15 cellular contexts compared by ENCODE assay signal in genomic region chr12:63944586-63945228, GRCh38.
DNase-seq lines count a peak whose midpoint lies in the region; ATAC-seq and TF ChIP-seq lines count a peak whose summit lies in the region.
"Had no signal": no experiment of that assay in that cellular context is flagged by ENCODE, and none has a peak within 500 bp of the region (broad histone marks: within the 10 kb centered on the region; RNA-seq: fewer than 3 reads in every experiment).

No MANE protein-coding gene starts in this region.

- ATAC-seq in SK-N-SH treated with all-trans-retinoic acid at 6 μM for 48 hours (no peak), left lung (peak; percentile 24), GM21515 (IDR thresholded peaks at IDR 0.05; ENCODE audit: unreplicated experiment) (no peak)
- ATAC-seq: esophagus mucosa had no signal

- peak; percentile 44 for DNase-seq in SK-N-SH
- DNase-seq in left lung = no peak
- DNase-seq in thyroid gland = peak in 1 of 2 donors; percentile 22
- DNase-seq in activated naive CD4-positive, alpha-beta T cell treated with anti-CD3 and anti-CD28 coated beads, Interleukin-2, amount 50 U/mL, for 16 hours = no peak
- no peak for DNase-seq in HPDE6-E6E7 (ENCODE audit: extremely low spot score)
- DNase-seq: activated CD4-positive, CD25-positive, alpha-beta regulatory T cell treated with anti-CD3 and anti-CD28 coated beads, Interleukin-2, amount 50 U/mL, for 72 hours; Caco-2; T-cell had no signal

- POLR2A ChIA-PET in SK-N-SH (lab: Yijun Ruan, JAX) = no interaction called here

- H3K4me3 ChIP-seq in SK-N-SH (ENCODE audit: low read depth in 2 of 2, low read length in 1 of 2) (no peak overlapping the region), left lung (no peak overlapping the region), thyroid gland (replicated peaks in 1 of 3) (no peak overlapping the region)
- H3K4me3 ChIP-seq: lung, smooth muscle cell had no signal

- no peak overlapping the region for H3K4me3 Mint-ChIP-seq in brain
- H3K4me3 Mint-ChIP-seq: T-cell had no signal

- H3K36me3 ChIP-seq in SK-N-SH (replicated peaks in 1 of 2; ENCODE audit: control insufficient read depth in 1 of 2, insufficient read depth in 2 of 2, low read length in 1 of 2) (no peaks in the 10 kb centered on the region), left lung (no peaks in the 10 kb centered on the region), thyroid gland (no peaks in the 10 kb centered on the region)
- H3K36me3 ChIP-seq: neutrophil had no signal

- peaks cover 8% of the 10 kb centered on the region for H3F3A ChIP-seq in SK-N-SH (replicated peaks; ENCODE audit: insufficient read depth)

- no peak; a peak in 1 of 4 replicates for TF ChIP-seq EP300 in SK-N-SH (IDR thresholded peaks at IDR 0.05; ENCODE audit: borderline replicate concordance in 1 of 2, low read depth in 1 of 2, low read length in 1 of 2)

- no peak for TF ChIP-seq RAD21 in SK-N-SH (IDR thresholded peaks at IDR 0.05; ENCODE audit: low read length)

- H3K27me3 ChIP-seq in SK-N-SH (ENCODE audit: insufficient read depth) = no peaks in the 10 kb centered on the region
- H3K27me3 ChIP-seq in left lung = no peaks in the 10 kb centered on the region
- H3K27me3 ChIP-seq in thyroid gland = no peaks in the 10 kb centered on the region
- H3K27me3 ChIP-seq: neutrophil had no signal

- CTCF ChIA-PET in SK-N-SH (lab: Yijun Ruan, JAX) = interaction anchor here (1.1 kb wide), 1 partner anchor 19 kb away, joined by 3 read pairs; no protein-coding TSS in a partner anchor

- WGBS in SK-N-SH (ENCODE audit: low lambda C conversion rate) = 74% methylated on average over 4 of the region's 5 CpGs
- 58 to 60% methylated on average over 3 to 5 of the region's 5 CpGs for WGBS in thyroid gland, 2 donors

- peaks cover 21 to 36% of the 10 kb centered on the region in 2 experiments; a peak in 3 of 4 replicates for H3K4me1 ChIP-seq in SK-N-SH (ENCODE audit: control insufficient read depth in 1 of 2, insufficient read depth in 2 of 2, low read depth in 1 of 2, low read length in 1 of 2)
- peaks cover 0 to 32% of the 10 kb centered on the region in 2 donors for H3K4me1 ChIP-seq in left lung
- peaks cover 17 to 27% of the 10 kb centered on the region in 2 donors for H3K4me1 ChIP-seq in thyroid gland

- TF ChIP-seq CTCF in SK-N-SH (IDR thresholded peaks at IDR 0.05) (no peak), brain (conservative IDR thresholded peaks at IDR 0.05) (no peak), left lung (IDR thresholded peaks at IDR 0.05) (no peak), thyroid gland (IDR thresholded peaks at IDR 0.05) (no peak)

- H3K9me3 Mint-ChIP-seq in brain = no peaks in the 10 kb centered on the region
- H3K9me3 Mint-ChIP-seq: T-cell had no signal

- no peak overlapping the region for H3K9ac ChIP-seq in SK-N-SH

- no peaks in the 10 kb centered on the region for H3K27me3 Mint-ChIP-seq in brain
- H3K27me3 Mint-ChIP-seq: T-cell had no signal

- H3K27ac Mint-ChIP-seq in brain = peak overlapping the region in 4 of 5 experiments; percentile 15 to 60 (median 42)
- H3K27ac Mint-ChIP-seq: T-cell had no signal

- peaks cover 58% of the 10 kb centered on the region for H3K4me1 Mint-ChIP-seq in brain
- H3K4me1 Mint-ChIP-seq: T-cell had no signal

- no peaks in the 10 kb centered on the region for H3K9me2 ChIP-seq in SK-N-SH

- intact Hi-C loops in left lung (cut with DNase I) = loop anchor here in 1 of 2 donors (10.0 kb wide), 1 partner anchor 150 kb away; no protein-coding TSS in a partner anchor
- intact Hi-C loops in thyroid gland (cut with DNase I) = no loop called here

- peak overlapping the region in 1 of 2 experiments; percentile 86; a peak in 2 of 4 replicates for H3K27ac ChIP-seq in SK-N-SH (ENCODE audit: low read depth in 2 of 2, low read length in 1 of 2)
- H3K27ac ChIP-seq in left lung = no peak overlapping the region
- H3K27ac ChIP-seq in thyroid gland = peak overlapping the region in 2 of 3 donors; percentile 4 to 20
- H3K27ac ChIP-seq: neutrophil had no signal

- no peak for TF ChIP-seq POLR2A in thyroid gland (IDR thresholded peaks at IDR 0.05)

- peaks cover 28% of the 10 kb centered on the region for H3K36me3 Mint-ChIP-seq in brain
- H3K36me3 Mint-ChIP-seq: T-cell had no signal

- H3K9me3 ChIP-seq in SK-N-SH = no peaks in the 10 kb centered on the region
- H3K9me3 ChIP-seq in left lung = no peaks in the 10 kb centered on the region
- H3K9me3 ChIP-seq in thyroid gland = no peaks in the 10 kb centered on the region
- H3K9me3 ChIP-seq: Caco-2, neutrophil had no signal

- no peak overlapping the region for H3K4me2 ChIP-seq in SK-N-SH
- H3K4me2 ChIP-seq: smooth muscle cell had no signal

- no peak overlapping the region for H2AFZ ChIP-seq in SK-N-SH (ENCODE audit: low read depth)

- H4K20me1 ChIP-seq in SK-N-SH (ENCODE audit: insufficient read depth) = no peaks in the 10 kb centered on the region

- peaks cover 31% of the 10 kb centered on the region for H3K79me2 ChIP-seq in SK-N-SH (ENCODE audit: insufficient read depth)

TF ChIP-seq in SK-N-SH, 30 proteins besides CTCF, POLR2A, EP300 and RAD21:
- TF ChIP-seq GABPA (IDR thresholded peaks at IDR 0.05; ENCODE audit: low read depth) (peak; percentile 56), MXI1 (IDR thresholded peaks at IDR 0.05; ENCODE audit: low read depth, low read length) (peak; percentile 24; the same call in 1 of the 2 replicates), MEF2A (IDR thresholded peaks at IDR 0.05; ENCODE audit: borderline replicate concordance, low read depth) (no peak), MAX (IDR thresholded peaks at IDR 0.05; ENCODE audit: low read depth) (no peak), FOXJ3 (CRISPR knock-in tag; IDR thresholded peaks at IDR 0.05) (no peak), YY1 (IDR thresholded peaks at IDR 0.05; ENCODE audit: low read depth) (no peak), FOXM1 (IDR thresholded peaks at IDR 0.05; ENCODE audit: low read depth) (no peak), ELF1 (IDR thresholded peaks at IDR 0.05) (no peak), CHD2 (IDR thresholded peaks at IDR 0.05; ENCODE audit: low read length, partially characterized antibody) (peak; percentile 46), NRF1 (IDR thresholded peaks at IDR 0.05; ENCODE audit: low read depth, low read length) (no peak), SMC3 (IDR thresholded peaks at IDR 0.05; ENCODE audit: low read depth, low read length) (no peak)

TF ChIP-seq in SK-N-SH treated with all-trans-retinoic acid at 6 μM for 48 hours, 23 proteins besides CTCF, POLR2A, EP300 and RAD21:
- TF ChIP-seq TSHZ2 (CRISPR knock-in tag; IDR thresholded peaks at IDR 0.05) = no peak

Comparison
In these comparisons a context has a peak if more than half of its experiments do, and no peak if none do; other contexts are left out.
1. H3K27ac ChIP-seq: peak in thyroid gland (2 of 3); none in left lung (0 of 2).